10 cellular contexts compared by ENCODE assay signal in genomic region chr5:20678814-20679298, GRCh38.
DNase-seq lines count a peak whose midpoint lies in the region; ATAC-seq and TF ChIP-seq lines count a peak whose summit lies in the region.
"Had no signal": no experiment of that assay in that cellular context is flagged by ENCODE, and none has a peak within 500 bp of the region (broad histone marks: within the 10 kb centered on the region; RNA-seq: fewer than 3 reads in every experiment).

No MANE protein-coding gene starts in this region.

- H3K27me3 ChIP-seq in mesendoderm (ENCODE audit: insufficient read depth, low read length, poor library complexity): no peaks in the 10 kb centered on the region

- no peak overlapping the region for H3K56ac ChIP-seq in mesendoderm (ENCODE audit: low read length)

- DNase-seq in Kasumi-1 (lab: John Stamatoyannopoulos, UW) (peak; percentile 7), amniotic epithelial cell (ENCODE audit: low read depth) (peak; percentile 97), mesendoderm (peak; percentile 2), posterior vena cava (ENCODE audit: low spot score) (no peak), SHP77 treated with DMSO at 0.1 percent for 48 hours (lab: John Stamatoyannopoulos, UW) (no peak), GM20000 (ENCODE audit: low spot score) (no peak)
- DNase-seq: anterior cingulate cortex, NCI-H748 treated with DMSO at 0.1 percent for 48 hours had no signal

- no peaks in the 10 kb centered on the region for H3K4me1 ChIP-seq in mesendoderm (ENCODE audit: control insufficient read depth, low read depth, low read length)

- no peak overlapping the region for H3K4ac ChIP-seq in mesendoderm (ENCODE audit: low read depth, low read length)

- ATAC-seq in GM18511 (IDR thresholded peaks at IDR 0.05; ENCODE audit: unreplicated experiment): peak; percentile 40
- ATAC-seq in GM21367 (IDR thresholded peaks at IDR 0.05; ENCODE audit: unreplicated experiment): no peak

- no peaks in the 10 kb centered on the region for H3K79me1 ChIP-seq in mesendoderm (ENCODE audit: low read length)

- no peak overlapping the region for H3K18ac ChIP-seq in mesendoderm (ENCODE audit: low read length)

- no peak overlapping the region for H2BK15ac ChIP-seq in mesendoderm (replicated peaks; ENCODE audit: low read depth)

- H2BK5ac ChIP-seq in mesendoderm (ENCODE audit: low read length): no peak overlapping the region

- H2BK120ac ChIP-seq in mesendoderm (ENCODE audit: low read depth, low read length): no peak overlapping the region

- H4K8ac ChIP-seq in mesendoderm (ENCODE audit: low read depth, low read length): no peak overlapping the region

- no peak overlapping the region for H3K27ac ChIP-seq in mesendoderm (ENCODE audit: low read depth, low read length)

- H4K5ac ChIP-seq in mesendoderm (ENCODE audit: low read length): no peak overlapping the region

- no peaks in the 10 kb centered on the region for H3K79me2 ChIP-seq in mesendoderm (ENCODE audit: control insufficient read depth, insufficient read depth, low read length)

- H3K36me3 ChIP-seq in mesendoderm (ENCODE audit: control insufficient read depth, insufficient read depth, low read length): no peaks in the 10 kb centered on the region

- H3K4me3 ChIP-seq in mesendoderm (ENCODE audit: low read length): no peak overlapping the region

- no peak overlapping the region for H3K9ac ChIP-seq in mesendoderm (ENCODE audit: low read length)

- WGBS in mesendoderm (ENCODE audit: extremely low coverage, insufficient coverage, low lambda C conversion rate): no CpG with 5 or more reads among the region's 1 CpG

- H3K4me2 ChIP-seq in mesendoderm (ENCODE audit: low read length): no peak overlapping the region

- H2AK5ac ChIP-seq in mesendoderm (ENCODE audit: low read length): no peak overlapping the region

- no peak for TF ChIP-seq CTCF in GM20000 (IDR thresholded peaks at IDR 0.05; ENCODE audit: extremely low read depth, missing control alignments)

- intact Hi-C loops in posterior vena cava (cut with DNase I): loop anchor here in 1 of 2 donors (1.0 kb wide), 1 partner anchor 16 kb away; no protein-coding TSS in a partner anchor

- H3K23ac ChIP-seq in mesendoderm (ENCODE audit: low read length): no peak overlapping the region

Comparison
In these comparisons a context has a peak if more than half of its experiments do, and no peak if none do; other contexts are left out.
1. DNase-seq: peak in Kasumi-1 (2 of 2), amniotic epithelial cell (single experiment) and mesendoderm (single experiment); none in posterior vena cava (single experiment), SHP77 treated with DMSO at 0.1 percent for 48 hours (single experiment) and GM20000 (single experiment).